Comparison of ENCODE assay signal across 8 cellular contexts in the genomic region with DNA sequence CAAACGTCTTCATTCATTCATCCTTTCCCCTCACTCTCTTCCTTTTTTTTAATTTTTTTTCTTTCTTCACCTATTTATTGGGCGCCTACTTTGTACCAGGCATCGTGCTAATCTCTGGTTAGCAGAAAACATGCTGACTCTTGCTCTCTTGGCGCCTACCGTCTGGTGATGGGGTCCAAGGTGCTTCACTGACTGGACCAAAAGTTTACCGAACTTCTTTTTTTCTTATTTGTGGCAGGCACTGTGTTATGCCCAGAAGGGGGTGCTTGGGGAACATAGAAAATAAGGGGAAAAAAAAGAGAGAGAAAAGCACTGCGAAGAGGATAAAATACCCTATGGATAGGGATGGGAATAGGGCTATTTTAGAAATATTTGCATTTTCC. TPM values are rescaled to one million over a fixed set of nuclear protein-coding genes. Genes with fewer than 3 reads are reported as not detected.
DNase-seq lines count a peak whose midpoint lies in the region; ATAC-seq and TF ChIP-seq lines count a peak whose summit lies in the region.

No MANE protein-coding gene starts in this region.

- H3K9me3 ChIP-seq in T-helper 17 cell (ENCODE audit: control insufficient read depth, low read length, poor library complexity, severe bottlenecking) = no peaks in the 10 kb centered on the region

- H3K27me3 Mint-ChIP-seq in Calu3 (ENCODE audit: unreplicated experiment) = no peaks in the 10 kb centered on the region
- no peaks in the 10 kb centered on the region for H3K27me3 Mint-ChIP-seq in T-helper 17 cell

- H3K36me3 ChIP-seq in H7 (replicated peaks; ENCODE audit: control insufficient read depth, insufficient read depth, low read length) = no peaks in the 10 kb centered on the region; the same call in 1 of the 2 replicates

- H3K4me3 Mint-ChIP-seq in Calu3 (ENCODE audit: low read depth, unreplicated experiment) (peak overlapping the region; percentile 76), T-helper 17 cell (peak overlapping the region; percentile 90)
- H3K4me3 Mint-ChIP-seq in stimulated activated effector memory CD8-positive, alpha-beta T cell treated with anti-CD3 and anti-CD28 coated beads, Interleukin-12 subunit alpha, Interleukin-12 subunit beta, amount 100 ng/mL, for 72 hours = peak overlapping the region; percentile 80

- DNase-seq in Calu3 (no peak), H7 (no peak), T-helper 17 cell (no peak), hepatic stellate cell (ENCODE audit: low spot score) (peak; percentile 1), foreskin melanocyte (no peak), NCI-H2029 treated with DMSO at 0.1 percent for 48 hours (lab: John Stamatoyannopoulos, UW) (no peak)
- no peak for DNase-seq in stimulated activated effector memory CD8-positive, alpha-beta T cell treated with anti-CD3 and anti-CD28 coated beads, Interleukin-12 subunit alpha, Interleukin-12 subunit beta, amount 100 ng/mL, for 72 hours (ENCODE audit: low spot score in 2 of 2)

- no TSS peak for BruUV-seq in Calu3 (replicated peaks; lab: Mats Ljungman, UMichigan)

- H3K4me1 Mint-ChIP-seq in Calu3 (ENCODE audit: low read depth, unreplicated experiment) (peaks cover 5% of the 10 kb centered on the region), T-helper 17 cell (peaks cover 33% of the 10 kb centered on the region)
- H3K4me1 Mint-ChIP-seq in stimulated activated effector memory CD8-positive, alpha-beta T cell treated with anti-CD3 and anti-CD28 coated beads, Interleukin-12 subunit alpha, Interleukin-12 subunit beta, amount 100 ng/mL, for 72 hours = peaks cover 30% of the 10 kb centered on the region

- peak overlapping the region; percentile 84 for H3K4me3 ChIP-seq in H7 (ENCODE audit: insufficient read depth, low read depth, low read length)

- no peak for TF ChIP-seq CTCF in Calu3 (IDR thresholded peaks at IDR 0.05; ENCODE audit: unreplicated experiment)

- intact Hi-C loops in Calu3 (cut with micrococcal nuclease; ENCODE audit: unreplicated experiment) = no loop called here

- ATAC-seq in T-helper 17 cell (no peak), HG03457 (IDR thresholded peaks at IDR 0.05; ENCODE audit: unreplicated experiment) (no peak)
- no peak for ATAC-seq in stimulated activated effector memory CD8-positive, alpha-beta T cell treated with anti-CD3 and anti-CD28 coated beads, Interleukin-12 subunit alpha, Interleukin-12 subunit beta, amount 100 ng/mL, for 72 hours

- H3K36me3 Mint-ChIP-seq in Calu3 (ENCODE audit: insufficient read depth, unreplicated experiment) (peaks cover 16% of the 10 kb centered on the region), T-helper 17 cell (ENCODE audit: low read depth) (no peaks in the 10 kb centered on the region)
- H3K36me3 Mint-ChIP-seq in stimulated activated effector memory CD8-positive, alpha-beta T cell treated with anti-CD3 and anti-CD28 coated beads, Interleukin-12 subunit alpha, Interleukin-12 subunit beta, amount 100 ng/mL, for 72 hours = peaks cover 10% of the 10 kb centered on the region

- CTCF ChIA-PET in Calu3 (lab: Charles Lee) = no interaction called here

- H3K27ac Mint-ChIP-seq in Calu3 (ENCODE audit: unreplicated experiment) (peak overlapping the region; percentile 88), T-helper 17 cell (peak overlapping the region; percentile 96)
- peak overlapping the region; percentile 92 for H3K27ac Mint-ChIP-seq in stimulated activated effector memory CD8-positive, alpha-beta T cell treated with anti-CD3 and anti-CD28 coated beads, Interleukin-12 subunit alpha, Interleukin-12 subunit beta, amount 100 ng/mL, for 72 hours

- no peaks in the 10 kb centered on the region for H3K9me3 Mint-ChIP-seq in Calu3 (ENCODE audit: low read depth, unreplicated experiment)
- H3K9me3 Mint-ChIP-seq in stimulated activated effector memory CD8-positive, alpha-beta T cell treated with anti-CD3 and anti-CD28 coated beads, Interleukin-12 subunit alpha, Interleukin-12 subunit beta, amount 100 ng/mL, for 72 hours = no peaks in the 10 kb centered on the region

- H3K27me3 ChIP-seq in H7 (ENCODE audit: control insufficient read depth, insufficient read depth, low read length) = no peaks in the 10 kb centered on the region

RNA-seq across cellular contexts. Expression of a gene that starts 0.5 kb away (rescaled TPM):
- total RNA-seq in Calu3 (2022) (34.0 and 40.6 TPM in 2 replicates), T-helper 17 cell (10 to 100 TPM; 53.9 to 62.0 TPM)
- 30.6 and 33.4 TPM in 2 replicates for total RNA-seq in H7 (2014; rRNA removed; shearing (Covaris generic))
